ENCODE assay signal across 11 cellular contexts in the genomic region with DNA sequence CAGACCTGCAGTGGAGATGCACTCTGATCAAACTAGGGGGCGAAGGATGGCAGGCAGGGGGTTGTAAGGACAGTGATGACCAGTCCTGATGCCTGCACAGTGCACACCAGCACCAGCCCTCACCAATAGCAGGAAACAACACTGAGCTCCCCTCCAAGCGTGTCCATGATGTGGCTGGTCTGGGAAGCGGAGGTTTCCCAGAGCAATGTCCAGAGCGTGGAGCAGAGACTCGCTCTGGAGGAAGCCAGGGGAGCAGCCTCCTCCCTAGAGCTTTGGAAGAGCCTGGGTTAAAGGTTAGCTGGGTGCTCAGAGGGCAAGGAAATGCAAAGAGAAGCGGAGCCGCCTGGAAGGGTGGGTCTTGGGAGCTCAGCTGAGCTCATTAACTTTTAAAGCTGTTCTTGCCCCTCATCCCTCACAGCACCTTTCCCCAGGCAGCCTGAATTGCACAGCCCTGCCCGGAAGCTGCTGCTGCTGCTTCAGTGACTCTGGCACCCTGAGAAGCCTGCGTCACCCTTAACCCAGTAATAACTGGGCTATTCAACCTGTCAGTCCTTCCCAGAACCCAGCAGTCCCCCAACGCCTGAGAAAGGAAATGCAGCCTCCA.
DNase-seq lines count a peak whose midpoint lies in the region; ATAC-seq and TF ChIP-seq lines count a peak whose summit lies in the region.
"Had no signal": no experiment of that assay in that cellular context is flagged by ENCODE, and none has a peak within 500 bp of the region (broad histone marks: within the 10 kb centered on the region; RNA-seq: fewer than 3 reads in every experiment).

No MANE protein-coding gene starts in this region.

- H3K4me1 ChIP-seq in right cardiac atrium (ENCODE audit: control insufficient read depth, insufficient read depth, low read length) (peaks cover 5% of the 10 kb centered on the region), parathyroid adenoma (no peaks in the 10 kb centered on the region)

- H3K36me3 ChIP-seq in parathyroid adenoma (ENCODE audit: control insufficient read depth, insufficient read depth, low read length), result no peaks in the 10 kb centered on the region
- H3K36me3 ChIP-seq in H7 (replicated peaks; ENCODE audit: control insufficient read depth, insufficient read depth, low read length), result no peaks in the 10 kb centered on the region
- H3K36me3 ChIP-seq: SJSA1 had no signal

- peak; percentile 40 to 51 for ATAC-seq in right cardiac atrium
- no peak for ATAC-seq in HG02623 (IDR thresholded peaks at IDR 0.05; ENCODE audit: unreplicated experiment)
- ATAC-seq in GM19395 (IDR thresholded peaks at IDR 0.05; ENCODE audit: unreplicated experiment), result no peak
- ATAC-seq in GM21717 (IDR thresholded peaks at IDR 0.05; ENCODE audit: unreplicated experiment), result no peak

- no peak overlapping the region for H3K4me2 ChIP-seq in parathyroid adenoma (ENCODE audit: low read length)

- no peak for TF ChIP-seq CTCF in parathyroid adenoma (IDR thresholded peaks at IDR 0.05)

- H3K9me3 ChIP-seq in right cardiac atrium (ENCODE audit: control insufficient read depth, low read length), result no peaks in the 10 kb centered on the region
- H3K9me3 ChIP-seq in parathyroid adenoma (ENCODE audit: control insufficient read depth, low read length), result no peaks in the 10 kb centered on the region
- H3K9me3 ChIP-seq: SJSA1 had no signal

- intact Hi-C loops in right cardiac atrium (cut with DNase I), result no loop called here

- H3K9ac ChIP-seq in parathyroid adenoma, result no peak overlapping the region

- H3K4me3 ChIP-seq in right cardiac atrium (ENCODE audit: low read length), result no peak overlapping the region
- H3K4me3 ChIP-seq in parathyroid adenoma (ENCODE audit: low read depth, low read length), result no peak overlapping the region
- no peak overlapping the region for H3K4me3 ChIP-seq in H7 (ENCODE audit: insufficient read depth, low read depth, low read length)
- H3K4me3 ChIP-seq: SJSA1 had no signal

- no peak overlapping the region for H3K27ac ChIP-seq in right cardiac atrium (ENCODE audit: low read length)
- H3K27ac ChIP-seq in parathyroid adenoma, result no peak overlapping the region
- H3K27ac ChIP-seq: SJSA1 had no signal

- H3K79me2 ChIP-seq in parathyroid adenoma, result no peaks in the 10 kb centered on the region

- H2AFZ ChIP-seq in parathyroid adenoma, result peak overlapping the region; percentile 60

- H3K27me3 ChIP-seq in right cardiac atrium (ENCODE audit: control insufficient read depth, insufficient read depth), result no peaks in the 10 kb centered on the region
- no peaks in the 10 kb centered on the region for H3K27me3 ChIP-seq in parathyroid adenoma (ENCODE audit: control insufficient read depth, insufficient read depth, low read length)
- no peaks in the 10 kb centered on the region; the same call in 1 of the 2 replicates for H3K27me3 ChIP-seq in H7 (ENCODE audit: control insufficient read depth, insufficient read depth, low read length)
- H3K27me3 ChIP-seq: SJSA1 had no signal

- DNase-seq in RKO (ENCODE audit: low spot score) (peak; percentile 32), right cardiac atrium (peak in 1 of 3 donors; percentile 37), H7 (no peak)
- DNase-seq: activated naive CD4-positive, alpha-beta T cell treated with anti-CD3 and anti-CD28 coated beads, Interleukin-2, amount 50 U/mL, for 16 hours; DMS153; NCI-H1092 treated with DMSO at 0.1 percent for 48 hours had no signal

- WGBS in right cardiac atrium, result 78% methylated on average over 10 of the region's 10 CpGs

Comparison
In these comparisons a context has a peak if more than half of its experiments do, and no peak if none do; other contexts are left out.
1. ATAC-seq: peak in right cardiac atrium (2 of 2); none in HG02623 (single experiment), GM19395 (single experiment) and GM21717 (single experiment).